In the genomic region with DNA sequence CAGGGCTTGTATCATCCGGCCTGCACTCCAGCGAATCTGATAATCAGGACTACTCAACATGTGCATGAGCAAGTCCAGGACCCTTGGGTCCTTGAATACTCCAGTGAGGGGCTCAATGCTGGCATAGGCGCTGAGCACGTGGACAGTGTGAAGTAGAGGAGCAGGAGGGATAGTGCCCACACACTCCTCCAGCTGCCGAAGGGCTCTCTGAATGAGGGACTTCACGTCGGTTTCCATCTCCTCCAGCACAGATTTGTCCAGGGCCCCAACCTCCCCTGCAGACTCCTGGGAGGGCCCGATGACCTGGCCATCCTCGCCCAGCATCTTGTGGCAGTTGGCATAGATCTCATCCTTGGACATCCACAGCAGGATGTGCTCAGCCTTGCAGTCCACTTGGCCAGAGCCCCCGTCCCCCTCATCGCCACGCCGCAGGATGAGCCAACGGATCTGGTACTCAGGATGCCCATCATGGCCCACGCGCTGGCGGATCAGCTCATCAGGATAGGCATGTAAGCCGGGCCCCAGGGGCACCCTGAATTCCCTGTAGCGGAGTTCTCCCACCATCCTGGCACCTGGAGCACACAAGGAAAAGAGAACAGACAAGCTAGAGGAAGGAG, we compare ENCODE assay signal across 8 cellular contexts. TPM values are rescaled to one million over a fixed set of nuclear protein-coding genes. Genes with fewer than 3 reads are reported as not detected.
DNase-seq lines count a peak whose midpoint lies in the region; ATAC-seq and TF ChIP-seq lines count a peak whose summit lies in the region.
"Had no signal": no experiment of that assay in that cellular context is flagged by ENCODE, and none has a peak within 500 bp of the region (broad histone marks: within the 10 kb centered on the region; RNA-seq: fewer than 3 reads in every experiment).

No MANE protein-coding gene starts in this region.

- no peaks in the 10 kb centered on the region for H3K9me3 Mint-ChIP-seq in activated CD4-positive, alpha-beta memory T cell treated with anti-CD3 and anti-CD28 coated beads for 36 hours
- no peaks in the 10 kb centered on the region for H3K9me3 Mint-ChIP-seq in stimulated activated memory B cell treated with anti-CD40 and anti-IgM and Interleukin-4, amounts not matched to agents 10 μg/mL and 1 μg/mL and 100 μg/mL, for 72 hours

- no peak overlapping the region for H3K27ac ChIP-seq in right cardiac atrium (ENCODE audit: low read length)

- H3K27ac Mint-ChIP-seq in activated CD4-positive, alpha-beta memory T cell treated with anti-CD3 and anti-CD28 coated beads for 36 hours: peak overlapping the region; percentile 95
- H3K27ac Mint-ChIP-seq in stimulated activated memory B cell treated with anti-CD40 and anti-IgM and Interleukin-4, amounts not matched to agents 10 μg/mL and 1 μg/mL and 100 μg/mL, for 72 hours: peak overlapping the region; percentile 96

- H3K27me3 ChIP-seq in right cardiac atrium (ENCODE audit: control insufficient read depth, insufficient read depth): no peaks in the 10 kb centered on the region

- ATAC-seq in right cardiac atrium: no peak
- no peak for ATAC-seq in stimulated activated memory B cell treated with anti-CD40 and anti-IgM and Interleukin-4, amounts not matched to agents 10 μg/mL and 1 μg/mL and 100 μg/mL, for 72 hours
- ATAC-seq in HG02973 (IDR thresholded peaks at IDR 0.05; ENCODE audit: unreplicated experiment): no peak
- no peak for ATAC-seq in HG03520 (IDR thresholded peaks at IDR 0.05; ENCODE audit: unreplicated experiment)
- ATAC-seq in HG03095 (IDR thresholded peaks at IDR 0.05; ENCODE audit: unreplicated experiment): no peak

- DNase-seq in HFF-Myc (ENCODE audit: extremely low read depth, low read depth) (no peak), right cardiac atrium (peak in 2 of 3 donors; percentile 66 to 73)
- no peak for DNase-seq in activated CD4-positive, alpha-beta memory T cell treated with anti-CD3 and anti-CD28 coated beads for 36 hours
- DNase-seq: NCI-H1694 had no signal

- CTCF ChIA-PET in activated CD4-positive, alpha-beta memory T cell treated with anti-CD3 and anti-CD28 coated beads for 36 hours (lab: Charles Lee): interaction anchor here (1.5 kb wide), 1 partner anchor 91 kb away, joined by 6 read pairs; no protein-coding TSS in a partner anchor

- intact Hi-C loops in activated CD4-positive, alpha-beta memory T cell treated with anti-CD3 and anti-CD28 coated beads for 36 hours (cut with micrococcal nuclease): loop anchor here (2.0 to 10.0 kb wide), 2 partner anchors 68 to 278 kb away; partner anchors contain the start of gene PPP2R5D
- intact Hi-C loops in right cardiac atrium (cut with DNase I): loop anchor here in 2 of 4 donors (5.0 kb wide), 2 partner anchors 35 to 40 kb away; partner anchors contain the start of genes KLHDC3 (in 1 of the 2) and MEA1 (in 1 of the 2)

- H3K4me1 Mint-ChIP-seq in activated CD4-positive, alpha-beta memory T cell treated with anti-CD3 and anti-CD28 coated beads for 36 hours (ENCODE audit: low read depth): peaks cover 32% of the 10 kb centered on the region
- H3K4me1 Mint-ChIP-seq in stimulated activated memory B cell treated with anti-CD40 and anti-IgM and Interleukin-4, amounts not matched to agents 10 μg/mL and 1 μg/mL and 100 μg/mL, for 72 hours: peaks cover 41% of the 10 kb centered on the region

- no peaks in the 10 kb centered on the region for H3K27me3 Mint-ChIP-seq in activated CD4-positive, alpha-beta memory T cell treated with anti-CD3 and anti-CD28 coated beads for 36 hours
- no peaks in the 10 kb centered on the region for H3K27me3 Mint-ChIP-seq in stimulated activated memory B cell treated with anti-CD40 and anti-IgM and Interleukin-4, amounts not matched to agents 10 μg/mL and 1 μg/mL and 100 μg/mL, for 72 hours

- H3K4me3 ChIP-seq in HFF-Myc (replicated peaks; ENCODE audit: low read depth, low read length): peak overlapping the region; percentile 74; the same call in 1 of the 2 replicates
- H3K4me3 ChIP-seq in right cardiac atrium (ENCODE audit: low read length): no peak overlapping the region

- H3K4me1 ChIP-seq in right cardiac atrium (ENCODE audit: control insufficient read depth, insufficient read depth, low read length): no peaks in the 10 kb centered on the region

- POLR2A ChIA-PET in activated CD4-positive, alpha-beta memory T cell treated with anti-CD3 and anti-CD28 coated beads for 36 hours (lab: Charles Lee): interaction anchor here (2.0 kb wide), 1 partner anchor 31 kb away, joined by 8 read pairs; the partner anchor contains the start of gene RRP36

- H3K4me3 Mint-ChIP-seq in activated CD4-positive, alpha-beta memory T cell treated with anti-CD3 and anti-CD28 coated beads for 36 hours: peak overlapping the region; percentile 98
- H3K4me3 Mint-ChIP-seq in stimulated activated memory B cell treated with anti-CD40 and anti-IgM and Interleukin-4, amounts not matched to agents 10 μg/mL and 1 μg/mL and 100 μg/mL, for 72 hours: peak overlapping the region; percentile 98

- no peaks in the 10 kb centered on the region for H3K9me3 ChIP-seq in right cardiac atrium (ENCODE audit: control insufficient read depth, low read length)

- no peak for TF ChIP-seq CTCF in HFF-Myc (IDR thresholded peaks at IDR 0.05; ENCODE audit: low read depth, low read length, missing control alignments)

- H3K36me3 Mint-ChIP-seq in activated CD4-positive, alpha-beta memory T cell treated with anti-CD3 and anti-CD28 coated beads for 36 hours: peaks cover 46% of the 10 kb centered on the region
- H3K36me3 Mint-ChIP-seq in stimulated activated memory B cell treated with anti-CD40 and anti-IgM and Interleukin-4, amounts not matched to agents 10 μg/mL and 1 μg/mL and 100 μg/mL, for 72 hours: peaks cover 51% of the 10 kb centered on the region

- WGBS in right cardiac atrium: 74% methylated on average over 19 of the region's 19 CpGs

RNA-seq across cellular contexts. Expression of gene CUL7, which starts 1.3 kb away (rescaled TPM):
- 10 to 100 TPM; 23.2 to 23.8 TPM for total RNA-seq in activated CD4-positive, alpha-beta memory T cell treated with anti-CD3 and anti-CD28 coated beads for 36 hours
- total RNA-seq in right cardiac atrium: 1 to 10 TPM; 6.7 to 9.6 (median 9.2) TPM
- polyA plus RNA-seq in right cardiac atrium: 4.5 TPM

RNA-seq across cellular contexts. Expression of gene MRPL2, which starts 6.9 kb away (rescaled TPM):
- total RNA-seq in activated CD4-positive, alpha-beta memory T cell treated with anti-CD3 and anti-CD28 coated beads for 36 hours: 10 to 100 TPM; 91.0 to 95.4 TPM
- total RNA-seq in right cardiac atrium: 10 to 100 TPM; 83.2 to 94.2 (median 87.8) TPM
- 92.7 TPM for polyA plus RNA-seq in right cardiac atrium

RNA-seq across cellular contexts. Expression of gene KLC4, which starts 7.1 kb away (rescaled TPM):
- 10 to 100 TPM; 11.0 to 11.9 TPM for total RNA-seq in activated CD4-positive, alpha-beta memory T cell treated with anti-CD3 and anti-CD28 coated beads for 36 hours
- 10 to 100 TPM; 36.9 to 51.2 (median 40.1) TPM for total RNA-seq in right cardiac atrium
- polyA plus RNA-seq in right cardiac atrium: 32.4 TPM

RNA-seq across cellular contexts. Expression of gene PTK7, which starts 23.8 kb away (rescaled TPM):
- 1 to 10 TPM; 1.3 to 1.5 TPM for total RNA-seq in activated CD4-positive, alpha-beta memory T cell treated with anti-CD3 and anti-CD28 coated beads for 36 hours
- total RNA-seq in right cardiac atrium: 1 to 10 TPM; 5.8 to 9.4 (median 8.2) TPM
- polyA plus RNA-seq in right cardiac atrium: 4.1 TPM

RNA-seq across cellular contexts. Expression of gene RRP36, which starts 30.9 kb away (rescaled TPM):
- 10 to 100 TPM; 54.0 to 55.6 TPM for total RNA-seq in activated CD4-positive, alpha-beta memory T cell treated with anti-CD3 and anti-CD28 coated beads for 36 hours
- total RNA-seq in right cardiac atrium: 10 to 100 TPM; 28.2 to 34.3 (median 29.6) TPM
- polyA plus RNA-seq in right cardiac atrium: 27.2 TPM

Comparison
In these comparisons a context has a peak if more than half of its experiments do, and no peak if none do; other contexts are left out.
1. DNase-seq: peak in right cardiac atrium (2 of 3); none in HFF-Myc (single experiment) and activated CD4-positive, alpha-beta memory T cell treated with anti-CD3 and anti-CD28 coated beads for 36 hours (single experiment).